Comparison of ENCODE assay signal across 22 cellular contexts in genomic region chr4:150884625-150885024, GRCh38.
DNase-seq lines count a peak whose midpoint lies in the region; ATAC-seq and TF ChIP-seq lines count a peak whose summit lies in the region.
"Had no signal": no experiment of that assay in that cellular context is flagged by ENCODE, and none has a peak within 500 bp of the region (broad histone marks: within the 10 kb centered on the region; RNA-seq: fewer than 3 reads in every experiment).

No MANE protein-coding gene starts in this region.

- peaks cover 17 to 26% (median 20%) of the 10 kb centered on the region in 4 donors for H3K4me1 Mint-ChIP-seq in CD4-positive, alpha-beta memory T cell
- H3K4me1 Mint-ChIP-seq in central memory CD8-positive, alpha-beta T cell, result peaks cover 20% of the 10 kb centered on the region
- H3K4me1 Mint-ChIP-seq in natural killer cell treated with Interleukin-12 subunit alpha and Interleukin-12 subunit beta and Interleukin-15 and Interleukin-18, amount 100 ng/mL, for 72 hours (ENCODE audit: low read depth in 2 of 2), result peaks cover 4 to 22% of the 10 kb centered on the region in 2 donors
- H3K4me1 Mint-ChIP-seq: GM23338, neural crest cell had no signal

- peak overlapping the region in 5 of 7 donors; percentile 52 to 84 (median 72) for H3K27ac Mint-ChIP-seq in CD4-positive, alpha-beta memory T cell
- peak overlapping the region; percentile 56 for H3K27ac Mint-ChIP-seq in central memory CD8-positive, alpha-beta T cell (ENCODE audit: low read depth)
- H3K27ac Mint-ChIP-seq in natural killer cell treated with Interleukin-12 subunit alpha and Interleukin-12 subunit beta and Interleukin-15 and Interleukin-18, amount 100 ng/mL, for 72 hours, result peak overlapping the region in 1 of 2 donors; percentile 28
- H3K27ac Mint-ChIP-seq: dendritic cell treated with granulocyte-macrophage colony-stimulating factor and Interleukin-4, amounts not matched to agents 40 ng/mL and 50 ng/mL, for 4 days; GM23338 had no signal

- no peaks in the 10 kb centered on the region for H3K9me3 ChIP-seq in CD4-positive, alpha-beta memory T cell (ENCODE audit: control insufficient read depth in 1 of 2, low read length in 2 of 2)
- H3K9me3 ChIP-seq in Karpas-422 (ENCODE audit: low read length) (no peaks in the 10 kb centered on the region; the same call in 1 of the 2 replicates), HAP-1 (peaks cover 3% of the 10 kb centered on the region; the same call in 1 of the 2 replicates)
- H3K9me3 ChIP-seq: Caco-2, testis had no signal

- peaks cover 6% of the 10 kb centered on the region for H3K4me1 ChIP-seq in CD4-positive, alpha-beta memory T cell (ENCODE audit: insufficient read depth, low read length)
- H3K4me1 ChIP-seq in Karpas-422 (ENCODE audit: low read length) (peaks cover 23% of the 10 kb centered on the region), HAP-1 (no peaks in the 10 kb centered on the region)
- H3K4me1 ChIP-seq: Caco-2, testis had no signal

- no peaks in the 10 kb centered on the region for H3K9me2 ChIP-seq in Karpas-422 (replicated peaks; ENCODE audit: insufficient read depth, low read length)

- peak overlapping the region in 6 of 8 donors; percentile 13 to 75 (median 60) for H3K4me3 Mint-ChIP-seq in CD4-positive, alpha-beta memory T cell
- H3K4me3 Mint-ChIP-seq in central memory CD8-positive, alpha-beta T cell, result peak overlapping the region; percentile 54
- H3K4me3 Mint-ChIP-seq in natural killer cell treated with Interleukin-12 subunit alpha and Interleukin-12 subunit beta and Interleukin-15 and Interleukin-18, amount 100 ng/mL, for 72 hours, result peak overlapping the region; percentile 17
- H3K4me3 Mint-ChIP-seq: dendritic cell treated with granulocyte-macrophage colony-stimulating factor and Interleukin-4, amounts not matched to agents 40 ng/mL and 50 ng/mL, for 4 days; GM23338; neural crest cell had no signal

- ATAC-seq in central memory CD8-positive, alpha-beta T cell (replicated peaks; ENCODE audit: extremely low read depth, poor library complexity, severe bottlenecking), result no peak
- ATAC-seq in natural killer cell treated with Interleukin-12 subunit alpha and Interleukin-12 subunit beta and Interleukin-15 and Interleukin-18, amount 100 ng/mL, for 72 hours, result no peak
- ATAC-seq in GM21723 (IDR thresholded peaks at IDR 0.05; ENCODE audit: unreplicated experiment), result no peak
- ATAC-seq in GM18858 (IDR thresholded peaks at IDR 0.05; ENCODE audit: unreplicated experiment), result no peak
- ATAC-seq: GM23338, left cardiac atrium had no signal

- in situ Hi-C loops in HAP-1 (cut with MboI; ENCODE audit: low sequenced_read_pairs) (no loop called here), GM13976 (cut with MboI; ENCODE audit: low sequenced_read_pairs, unreplicated experiment) (no loop called here)

- H3K9ac ChIP-seq in Karpas-422 (ENCODE audit: low read length), result peak overlapping the region; percentile 37

- peak overlapping the region; percentile 66 for H3K4me2 ChIP-seq in Karpas-422 (ENCODE audit: low read depth, low read length, poor library complexity, severe bottlenecking)
- H3K4me2 ChIP-seq: GM23338 had no signal

- CTCF ChIA-PET in CD4-positive, alpha-beta memory T cell (lab: Charles Lee; ENCODE audit: partially characterized antibody), result interaction anchor here (1.5 kb wide), 1 partner anchor 17 kb away, joined by 6 read pairs; no protein-coding TSS in a partner anchor

- no peaks in the 10 kb centered on the region for H3K9me3 Mint-ChIP-seq in CD4-positive, alpha-beta memory T cell
- H3K9me3 Mint-ChIP-seq in central memory CD8-positive, alpha-beta T cell, result no peaks in the 10 kb centered on the region
- no peaks in the 10 kb centered on the region for H3K9me3 Mint-ChIP-seq in natural killer cell treated with Interleukin-12 subunit alpha and Interleukin-12 subunit beta and Interleukin-15 and Interleukin-18, amount 100 ng/mL, for 72 hours
- H3K9me3 Mint-ChIP-seq: GM23338 had no signal

- TF ChIP-seq CTCF in GM13976 (IDR thresholded peaks at IDR 0.05; ENCODE audit: borderline replicate concordance, control extremely low read depth, extremely low read depth, insufficient read depth, missing control alignments), result no peak

- POLR2A ChIA-PET in CD4-positive, alpha-beta memory T cell (lab: Charles Lee; ENCODE audit: partially characterized antibody), result no interaction called here

- H3K79me2 ChIP-seq in Karpas-422 (ENCODE audit: low read length), result peaks cover 34% of the 10 kb centered on the region

- no peak overlapping the region for H2AFZ ChIP-seq in Karpas-422 (ENCODE audit: low read length)
- H2AFZ ChIP-seq: GM23338 had no signal

- no peaks in the 10 kb centered on the region for H3K27me3 ChIP-seq in CD4-positive, alpha-beta memory T cell (ENCODE audit: insufficient read depth, low read length)
- no peaks in the 10 kb centered on the region for H3K27me3 ChIP-seq in Karpas-422 (ENCODE audit: low read length)
- no peaks in the 10 kb centered on the region for H3K27me3 ChIP-seq in HAP-1 (ENCODE audit: low read depth)
- H3K27me3 ChIP-seq: brain microvascular endothelial cell, testis had no signal

- no peaks in the 10 kb centered on the region for H3K27me3 Mint-ChIP-seq in CD4-positive, alpha-beta memory T cell
- no peaks in the 10 kb centered on the region for H3K27me3 Mint-ChIP-seq in central memory CD8-positive, alpha-beta T cell
- no peaks in the 10 kb centered on the region for H3K27me3 Mint-ChIP-seq in natural killer cell treated with Interleukin-12 subunit alpha and Interleukin-12 subunit beta and Interleukin-15 and Interleukin-18, amount 100 ng/mL, for 72 hours
- H3K27me3 Mint-ChIP-seq: dendritic cell treated with granulocyte-macrophage colony-stimulating factor and Interleukin-4, amounts not matched to agents 40 ng/mL and 50 ng/mL, for 4 days had no signal

- no peak for DNase-seq in CD4-positive, alpha-beta memory T cell
- no peak for DNase-seq in Karpas-422
- DNase-seq in central memory CD8-positive, alpha-beta T cell (ENCODE audit: low spot score in 2 of 2), result no peak
- no peak for DNase-seq in natural killer cell treated with Interleukin-12 subunit alpha and Interleukin-12 subunit beta and Interleukin-15 and Interleukin-18, amount 100 ng/mL, for 72 hours (ENCODE audit: low spot score)
- DNase-seq in HAP-1 (ENCODE audit: low spot score in 2 of 2), result no peak
- no peak for DNase-seq in GM13976 (ENCODE audit: low spot score)
- DNase-seq: activated CD4-positive, CD25-positive, alpha-beta regulatory T cell treated with anti-CD3 and anti-CD28 coated beads, Interleukin-2, amount 50 U/mL, for 72 hours; Caco-2; left cardiac atrium; midbrain; NCI-H1417 treated with DMSO at 0.1 percent for 48 hours; NCI-H2171 treated with DMSO at 0.1 percent for 48 hours; NCI-H69; T-helper 9 cell; testis had no signal

- H3K36me3 Mint-ChIP-seq in CD4-positive, alpha-beta memory T cell, result peaks cover 26 to 32% of the 10 kb centered on the region in 2 donors
- H3K36me3 Mint-ChIP-seq in central memory CD8-positive, alpha-beta T cell (ENCODE audit: insufficient read depth), result peaks cover 16% of the 10 kb centered on the region
- peaks cover 18% of the 10 kb centered on the region for H3K36me3 Mint-ChIP-seq in natural killer cell treated with Interleukin-12 subunit alpha and Interleukin-12 subunit beta and Interleukin-15 and Interleukin-18, amount 100 ng/mL, for 72 hours

- no peak overlapping the region for H3K4me3 ChIP-seq in CD4-positive, alpha-beta memory T cell (ENCODE audit: low read length in 2 of 2)
- H3K4me3 ChIP-seq in Karpas-422 (ENCODE audit: low read length) (peak overlapping the region; percentile 42), HAP-1 (no peak overlapping the region)
- H3K4me3 ChIP-seq: GM23338, SK-N-MC, testis had no signal

- H3K27ac ChIP-seq in CD4-positive, alpha-beta memory T cell (ENCODE audit: low read depth, low read length), result no peak overlapping the region
- peak overlapping the region; percentile 1; the same call in 1 of the 2 replicates for H3K27ac ChIP-seq in Karpas-422 (ENCODE audit: low read length)
- H3K27ac ChIP-seq: brain microvascular endothelial cell, SK-N-MC, testis had no signal

- peaks cover 5% of the 10 kb centered on the region for H3K36me3 ChIP-seq in CD4-positive, alpha-beta memory T cell (ENCODE audit: insufficient read depth, low read length)
- H3K36me3 ChIP-seq in Karpas-422 (ENCODE audit: insufficient read depth, low read length) (peaks cover 23% of the 10 kb centered on the region; the same call in 1 of the 2 replicates), HAP-1 (replicated peaks) (peaks cover 8% of the 10 kb centered on the region; the same call in 1 of the 2 replicates)
- H3K36me3 ChIP-seq: brain microvascular endothelial cell had no signal

- no peaks in the 10 kb centered on the region for H4K20me1 ChIP-seq in Karpas-422 (ENCODE audit: insufficient read depth, low read depth, low read length)

- intact Hi-C loops in CD4-positive, alpha-beta memory T cell (cut with micrococcal nuclease), result no loop called here
